Comparison of ENCODE assay signal across 1 cellular context in genomic region chr19:18644144-18645034, GRCh38.
TF ChIP-seq lines count a peak whose summit lies in the region.

No MANE protein-coding gene starts in this region.

TF ChIP-seq in K562, 482 proteins besides CTCF, POLR2A, EP300 and RAD21 (continued from another document):
- TF ChIP-seq AFF4 (CRISPR knock-in tag; IDR thresholded peaks at IDR 0.05) (no peak), ZKSCAN8 (CRISPR knock-in tag; IDR thresholded peaks at IDR 0.05) (no peak), GABPB1 (CRISPR knock-in tag; IDR thresholded peaks at IDR 0.05) (0 out of 2 replicates have a peak, but pooled peaks have one; percentile 38), BRF1 (IDR thresholded peaks at IDR 0.05; ENCODE audit: borderline replicate concordance, extremely low read depth, insufficient read length) (no peak), SREBF1 (IDR thresholded peaks at IDR 0.05; ENCODE audit: borderline replicate concordance, low read depth, low read length) (no peak), SMARCA5 (IDR thresholded peaks at IDR 0.05) (0 out of 2 replicates have a peak, but pooled peaks have one; percentile 29), PHF21A (IDR thresholded peaks at IDR 0.05; ENCODE audit: borderline replicate concordance, low read depth) (no peak), CCAR2 (IDR thresholded peaks at IDR 0.05; ENCODE audit: low read depth, low read length) (no peak), SP1 (CRISPR knock-in tag; IDR thresholded peaks at IDR 0.05) (no peak), SMC3 (conservative IDR thresholded peaks at IDR 0.05; ENCODE audit: insufficient read depth, low read depth, low read length) (0 out of 2 replicates have a peak, but pooled peaks have one; percentile 6)
- TF ChIP-seq, protein P1, sequence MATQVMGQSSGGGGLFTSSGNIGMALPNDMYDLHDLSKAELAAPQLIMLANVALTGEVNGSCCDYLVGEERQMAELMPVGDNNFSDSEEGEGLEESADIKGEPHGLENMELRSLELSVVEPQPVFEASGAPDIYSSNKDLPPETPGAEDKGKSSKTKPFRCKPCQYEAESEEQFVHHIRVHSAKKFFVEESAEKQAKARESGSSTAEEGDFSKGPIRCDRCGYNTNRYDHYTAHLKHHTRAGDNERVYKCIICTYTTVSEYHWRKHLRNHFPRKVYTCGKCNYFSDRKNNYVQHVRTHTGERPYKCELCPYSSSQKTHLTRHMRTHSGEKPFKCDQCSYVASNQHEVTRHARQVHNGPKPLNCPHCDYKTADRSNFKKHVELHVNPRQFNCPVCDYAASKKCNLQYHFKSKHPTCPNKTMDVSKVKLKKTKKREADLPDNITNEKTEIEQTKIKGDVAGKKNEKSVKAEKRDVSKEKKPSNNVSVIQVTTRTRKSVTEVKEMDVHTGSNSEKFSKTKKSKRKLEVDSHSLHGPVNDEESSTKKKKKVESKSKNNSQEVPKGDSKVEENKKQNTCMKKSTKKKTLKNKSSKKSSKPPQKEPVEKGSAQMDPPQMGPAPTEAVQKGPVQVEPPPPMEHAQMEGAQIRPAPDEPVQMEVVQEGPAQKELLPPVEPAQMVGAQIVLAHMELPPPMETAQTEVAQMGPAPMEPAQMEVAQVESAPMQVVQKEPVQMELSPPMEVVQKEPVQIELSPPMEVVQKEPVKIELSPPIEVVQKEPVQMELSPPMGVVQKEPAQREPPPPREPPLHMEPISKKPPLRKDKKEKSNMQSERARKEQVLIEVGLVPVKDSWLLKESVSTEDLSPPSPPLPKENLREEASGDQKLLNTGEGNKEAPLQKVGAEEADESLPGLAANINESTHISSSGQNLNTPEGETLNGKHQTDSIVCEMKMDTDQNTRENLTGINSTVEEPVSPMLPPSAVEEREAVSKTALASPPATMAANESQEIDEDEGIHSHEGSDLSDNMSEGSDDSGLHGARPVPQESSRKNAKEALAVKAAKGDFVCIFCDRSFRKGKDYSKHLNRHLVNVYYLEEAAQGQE (CRISPR knock-in tag; IDR thresholded peaks at IDR 0.05; ENCODE audit: low read depth), result no peak
- TF ChIP-seq, protein P2, sequence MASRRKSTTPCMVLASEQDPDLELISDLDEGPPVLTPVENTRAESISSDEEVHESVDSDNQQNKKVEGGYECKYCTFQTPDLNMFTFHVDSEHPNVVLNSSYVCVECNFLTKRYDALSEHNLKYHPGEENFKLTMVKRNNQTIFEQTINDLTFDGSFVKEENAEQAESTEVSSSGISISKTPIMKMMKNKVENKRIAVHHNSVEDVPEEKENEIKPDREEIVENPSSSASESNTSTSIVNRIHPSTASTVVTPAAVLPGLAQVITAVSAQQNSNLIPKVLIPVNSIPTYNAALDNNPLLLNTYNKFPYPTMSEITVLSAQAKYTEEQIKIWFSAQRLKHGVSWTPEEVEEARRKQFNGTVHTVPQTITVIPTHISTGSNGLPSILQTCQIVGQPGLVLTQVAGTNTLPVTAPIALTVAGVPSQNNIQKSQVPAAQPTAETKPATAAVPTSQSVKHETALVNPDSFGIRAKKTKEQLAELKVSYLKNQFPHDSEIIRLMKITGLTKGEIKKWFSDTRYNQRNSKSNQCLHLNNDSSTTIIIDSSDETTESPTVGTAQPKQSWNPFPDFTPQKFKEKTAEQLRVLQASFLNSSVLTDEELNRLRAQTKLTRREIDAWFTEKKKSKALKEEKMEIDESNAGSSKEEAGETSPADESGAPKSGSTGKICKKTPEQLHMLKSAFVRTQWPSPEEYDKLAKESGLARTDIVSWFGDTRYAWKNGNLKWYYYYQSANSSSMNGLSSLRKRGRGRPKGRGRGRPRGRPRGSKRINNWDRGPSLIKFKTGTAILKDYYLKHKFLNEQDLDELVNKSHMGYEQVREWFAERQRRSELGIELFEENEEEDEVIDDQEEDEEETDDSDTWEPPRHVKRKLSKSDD (conservative IDR thresholded peaks at IDR 0.05; ENCODE audit: low read length), result no peak
